ENCODE assay signal across 10 cellular contexts in genomic region chr9:88133547-88133946, GRCh38. TPM values are rescaled to one million over a fixed set of nuclear protein-coding genes. Genes with fewer than 3 reads are reported as not detected.
"Had no signal": no experiment of that assay in that cellular context is flagged by ENCODE, and none has a peak within 500 bp of the region (broad histone marks: within the 10 kb centered on the region; RNA-seq: fewer than 3 reads in every experiment).

No MANE protein-coding gene starts in this region.

RNA-seq across cellular contexts. Expression of gene SPATA31C2, which starts 4.7 kb away (rescaled TPM):
- total RNA-seq: activated CD4-positive, alpha-beta memory T cell treated with anti-CD3 and anti-CD28 coated beads, Interleukin-2, amount 10 ng/mL, durations not matched to agents 7 days and 5 days; activated naive CD4-positive, alpha-beta T cell treated with anti-CD3 and anti-CD28 coated beads, Interleukin-2, amount 50 U/mL, for 72 hours; activated T-helper 2 cell treated with anti-CD3 and anti-CD28 coated beads, Interferon-gamma antibody, Interleukin-2, Interleukin-4, amounts not matched to agents 10 μg/mL and 5 μg/mL and 100 μg/mL, durations not matched to agents 14 hours and 24 hours and 36 hours; astrocyte; body of pancreas; breast epithelium; cardiac septum; IMR-90; PC-9; Right ventricle myocardium inferior had no signal
